Comparison of ENCODE assay signal across 8 cellular contexts in genomic region chr7:65762712-65763111, GRCh38.
DNase-seq lines count a peak whose midpoint lies in the region; ATAC-seq, FAIRE-seq and TF ChIP-seq lines count a peak whose summit lies in the region.
"Not testable (repeated sequence)": the region's sequence is repeated elsewhere in the genome, so short reads cannot be mapped to it uniquely, and the experiment has no call there.

No MANE protein-coding gene starts in this region.

- H3K36me3 ChIP-seq in Karpas-422 (ENCODE audit: insufficient read depth, low read length); bronchial epithelial cell (ENCODE audit: control insufficient read depth, insufficient read depth, low read length); mucosa of descending colon (ENCODE audit: low read depth); aorta (ENCODE audit: control insufficient read depth in 1 of 2, insufficient read depth in 2 of 2, low read length in 1 of 2): not testable (repeated sequence)

- FAIRE-seq in bronchial epithelial cell (lab: Jason Lieb, UNC) = not testable (repeated sequence)

- not testable (repeated sequence) for TF ChIP-seq CTCF in Calu3 (IDR thresholded peaks at IDR 0.05; ENCODE audit: unreplicated experiment); bronchial epithelial cell (IDR thresholded peaks at IDR 0.05; ENCODE audit: insufficient read depth, low read length, severe bottlenecking); mucosa of descending colon (IDR thresholded peaks at IDR 0.05)

- H3K4me1 Mint-ChIP-seq in Calu3 (ENCODE audit: low read depth, unreplicated experiment); activated T-helper 17 cell treated with anti-CD3 and anti-CD28 coated beads, Interleukin-2, amount 50 U/mL, for 72 hours: not testable (repeated sequence)

- peak overlapping the region; percentile 52 for H3K4me3 Mint-ChIP-seq in Calu3 (ENCODE audit: low read depth, unreplicated experiment)
- H3K4me3 Mint-ChIP-seq in activated T-helper 17 cell treated with anti-CD3 and anti-CD28 coated beads, Interleukin-2, amount 50 U/mL, for 72 hours = peak overlapping the region; percentile 4

- not testable (repeated sequence) for H3K27ac ChIP-seq in Karpas-422 (ENCODE audit: low read length); aorta (ENCODE audit: low read depth in 1 of 2, low read length in 2 of 2)

- not testable (repeated sequence) for H2AFZ ChIP-seq in Karpas-422 (ENCODE audit: low read length)

- not testable (repeated sequence) for BruUV-seq in Calu3 (replicated peaks; lab: Mats Ljungman, UMichigan)

- not testable (repeated sequence) for H3K9me2 ChIP-seq in Karpas-422 (replicated peaks; ENCODE audit: insufficient read depth, low read length)

- H3K4me1 ChIP-seq in Karpas-422 (ENCODE audit: low read length); mucosa of descending colon (ENCODE audit: low read depth); aorta (ENCODE audit: control insufficient read depth in 1 of 2, insufficient read depth in 2 of 2, low read length in 2 of 2): not testable (repeated sequence)

- not testable (repeated sequence) for H3K4me3 ChIP-seq in Karpas-422 (ENCODE audit: low read length); bronchial epithelial cell (ENCODE audit: low read depth, low read length); mucosa of descending colon; aorta (ENCODE audit: low read length in 2 of 2)

- H3K27me3 ChIP-seq in Karpas-422 (ENCODE audit: low read length); bronchial epithelial cell (ENCODE audit: control insufficient read depth, insufficient read depth, low read length); aorta (ENCODE audit: control insufficient read depth in 1 of 2, insufficient read depth in 2 of 2, low read length in 1 of 2): not testable (repeated sequence)

- not testable (repeated sequence) for H3K9ac ChIP-seq in Karpas-422 (ENCODE audit: low read length)

- not testable (repeated sequence) for H3K79me2 ChIP-seq in Karpas-422 (ENCODE audit: low read length)

- peaks cover 23% of the 10 kb centered on the region for H3K36me3 Mint-ChIP-seq in Calu3 (ENCODE audit: insufficient read depth, unreplicated experiment)
- H3K36me3 Mint-ChIP-seq in activated T-helper 17 cell treated with anti-CD3 and anti-CD28 coated beads, Interleukin-2, amount 50 U/mL, for 72 hours (ENCODE audit: low read depth) = peaks cover 58% of the 10 kb centered on the region

- H3K9me3 ChIP-seq in Karpas-422 (ENCODE audit: low read length); mucosa of descending colon; aorta (ENCODE audit: control insufficient read depth, low read length): not testable (repeated sequence)

- not testable (repeated sequence) for DNase-seq in Calu3, left ventricle myocardium superior, mucosa of descending colon, aorta
- DNase-seq in Karpas-422 = peak; percentile 15
- peak; percentile 29 for DNase-seq in bronchial epithelial cell (ENCODE audit: low read depth)

- ATAC-seq in SK-N-SH treated with all-trans-retinoic acid at 6 μM for 48 hours (peak; percentile 72), left ventricle myocardium superior (peak; percentile 54), mucosa of descending colon (peak; percentile 64), aorta (ENCODE audit: low FRiP score) (peak; percentile 54)
- peak; percentile 76 for ATAC-seq in activated T-helper 17 cell treated with anti-CD3 and anti-CD28 coated beads, Interleukin-2, amount 50 U/mL, for 72 hours (replicated peaks)

- H3K4me2 ChIP-seq in Karpas-422 (ENCODE audit: low read depth, low read length, poor library complexity, severe bottlenecking) = not testable (repeated sequence)

- intact Hi-C loops in Calu3 (cut with micrococcal nuclease; ENCODE audit: unreplicated experiment); left ventricle myocardium superior (cut with micrococcal nuclease); mucosa of descending colon (cut with DNase I, micrococcal nuclease); aorta (cut with DNase I): not testable (repeated sequence)

- 63 to 71% methylated on average over 3 of the region's 3 CpGs for whole genome bisulfite sequencing in aorta, 2 donors

- not testable (repeated sequence) for H3K27me3 Mint-ChIP-seq in Calu3 (ENCODE audit: unreplicated experiment); activated T-helper 17 cell treated with anti-CD3 and anti-CD28 coated beads, Interleukin-2, amount 50 U/mL, for 72 hours

- CTCF ChIA-PET in Calu3 (lab: Charles Lee) = not testable (repeated sequence)

- H4K20me1 ChIP-seq in Karpas-422 (ENCODE audit: insufficient read depth, low read depth, low read length) = not testable (repeated sequence)

- peak overlapping the region; percentile 66 for H3K27ac Mint-ChIP-seq in Calu3 (ENCODE audit: unreplicated experiment)
- H3K27ac Mint-ChIP-seq in activated T-helper 17 cell treated with anti-CD3 and anti-CD28 coated beads, Interleukin-2, amount 50 U/mL, for 72 hours = peak overlapping the region; percentile 74

- not testable (repeated sequence) for H3K9me3 Mint-ChIP-seq in Calu3 (ENCODE audit: low read depth, unreplicated experiment); activated T-helper 17 cell treated with anti-CD3 and anti-CD28 coated beads, Interleukin-2, amount 50 U/mL, for 72 hours
